ENCODE assay signal across 1 cellular context in the genomic region with DNA sequence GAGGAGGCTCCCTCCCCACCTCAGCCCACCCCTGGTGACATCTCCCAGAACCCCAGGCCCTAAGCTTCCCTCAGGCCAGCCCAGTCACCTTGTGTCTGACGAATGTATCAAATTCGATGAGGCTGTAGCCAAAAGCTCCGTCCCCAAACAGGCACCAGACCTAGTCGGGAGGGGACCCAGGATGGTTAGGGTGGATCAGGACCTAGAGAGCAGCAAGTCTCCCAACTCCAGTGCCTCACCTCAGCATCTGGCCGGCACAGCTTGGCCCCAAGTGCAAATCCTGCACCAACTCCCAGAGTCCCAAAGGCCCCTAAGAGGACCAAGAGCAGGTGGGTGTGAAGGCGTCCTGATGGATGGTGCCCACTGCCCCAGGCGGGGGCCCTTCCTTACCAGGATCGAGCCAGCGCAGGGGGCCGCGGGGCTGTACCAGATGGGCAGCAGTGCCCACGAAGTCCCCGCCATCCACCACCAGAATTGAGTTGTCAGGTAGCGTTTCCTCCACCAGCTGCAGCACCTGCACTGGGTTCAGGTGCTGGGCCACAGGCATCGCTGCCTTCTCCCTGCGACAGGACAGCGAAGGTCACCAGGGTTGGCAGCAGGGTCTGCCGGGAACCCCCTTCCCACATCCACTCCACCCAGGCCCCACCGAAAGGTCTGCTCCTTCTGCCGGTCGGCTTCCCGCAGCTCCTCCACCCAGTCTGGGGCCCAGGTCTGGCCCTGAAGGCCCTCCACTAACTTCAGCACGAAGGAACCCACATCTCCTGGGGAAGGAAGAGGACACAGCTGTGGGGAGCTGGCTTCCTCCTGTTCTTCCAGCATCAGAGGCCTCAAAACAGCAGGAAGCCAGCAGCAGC.
TF ChIP-seq lines count a peak whose summit lies in the region.

No MANE protein-coding gene starts in this region.

TF ChIP-seq in GM23338, 12 proteins besides CTCF, POLR2A, EP300 and RAD21:
- TF ChIP-seq, protein P1, sequence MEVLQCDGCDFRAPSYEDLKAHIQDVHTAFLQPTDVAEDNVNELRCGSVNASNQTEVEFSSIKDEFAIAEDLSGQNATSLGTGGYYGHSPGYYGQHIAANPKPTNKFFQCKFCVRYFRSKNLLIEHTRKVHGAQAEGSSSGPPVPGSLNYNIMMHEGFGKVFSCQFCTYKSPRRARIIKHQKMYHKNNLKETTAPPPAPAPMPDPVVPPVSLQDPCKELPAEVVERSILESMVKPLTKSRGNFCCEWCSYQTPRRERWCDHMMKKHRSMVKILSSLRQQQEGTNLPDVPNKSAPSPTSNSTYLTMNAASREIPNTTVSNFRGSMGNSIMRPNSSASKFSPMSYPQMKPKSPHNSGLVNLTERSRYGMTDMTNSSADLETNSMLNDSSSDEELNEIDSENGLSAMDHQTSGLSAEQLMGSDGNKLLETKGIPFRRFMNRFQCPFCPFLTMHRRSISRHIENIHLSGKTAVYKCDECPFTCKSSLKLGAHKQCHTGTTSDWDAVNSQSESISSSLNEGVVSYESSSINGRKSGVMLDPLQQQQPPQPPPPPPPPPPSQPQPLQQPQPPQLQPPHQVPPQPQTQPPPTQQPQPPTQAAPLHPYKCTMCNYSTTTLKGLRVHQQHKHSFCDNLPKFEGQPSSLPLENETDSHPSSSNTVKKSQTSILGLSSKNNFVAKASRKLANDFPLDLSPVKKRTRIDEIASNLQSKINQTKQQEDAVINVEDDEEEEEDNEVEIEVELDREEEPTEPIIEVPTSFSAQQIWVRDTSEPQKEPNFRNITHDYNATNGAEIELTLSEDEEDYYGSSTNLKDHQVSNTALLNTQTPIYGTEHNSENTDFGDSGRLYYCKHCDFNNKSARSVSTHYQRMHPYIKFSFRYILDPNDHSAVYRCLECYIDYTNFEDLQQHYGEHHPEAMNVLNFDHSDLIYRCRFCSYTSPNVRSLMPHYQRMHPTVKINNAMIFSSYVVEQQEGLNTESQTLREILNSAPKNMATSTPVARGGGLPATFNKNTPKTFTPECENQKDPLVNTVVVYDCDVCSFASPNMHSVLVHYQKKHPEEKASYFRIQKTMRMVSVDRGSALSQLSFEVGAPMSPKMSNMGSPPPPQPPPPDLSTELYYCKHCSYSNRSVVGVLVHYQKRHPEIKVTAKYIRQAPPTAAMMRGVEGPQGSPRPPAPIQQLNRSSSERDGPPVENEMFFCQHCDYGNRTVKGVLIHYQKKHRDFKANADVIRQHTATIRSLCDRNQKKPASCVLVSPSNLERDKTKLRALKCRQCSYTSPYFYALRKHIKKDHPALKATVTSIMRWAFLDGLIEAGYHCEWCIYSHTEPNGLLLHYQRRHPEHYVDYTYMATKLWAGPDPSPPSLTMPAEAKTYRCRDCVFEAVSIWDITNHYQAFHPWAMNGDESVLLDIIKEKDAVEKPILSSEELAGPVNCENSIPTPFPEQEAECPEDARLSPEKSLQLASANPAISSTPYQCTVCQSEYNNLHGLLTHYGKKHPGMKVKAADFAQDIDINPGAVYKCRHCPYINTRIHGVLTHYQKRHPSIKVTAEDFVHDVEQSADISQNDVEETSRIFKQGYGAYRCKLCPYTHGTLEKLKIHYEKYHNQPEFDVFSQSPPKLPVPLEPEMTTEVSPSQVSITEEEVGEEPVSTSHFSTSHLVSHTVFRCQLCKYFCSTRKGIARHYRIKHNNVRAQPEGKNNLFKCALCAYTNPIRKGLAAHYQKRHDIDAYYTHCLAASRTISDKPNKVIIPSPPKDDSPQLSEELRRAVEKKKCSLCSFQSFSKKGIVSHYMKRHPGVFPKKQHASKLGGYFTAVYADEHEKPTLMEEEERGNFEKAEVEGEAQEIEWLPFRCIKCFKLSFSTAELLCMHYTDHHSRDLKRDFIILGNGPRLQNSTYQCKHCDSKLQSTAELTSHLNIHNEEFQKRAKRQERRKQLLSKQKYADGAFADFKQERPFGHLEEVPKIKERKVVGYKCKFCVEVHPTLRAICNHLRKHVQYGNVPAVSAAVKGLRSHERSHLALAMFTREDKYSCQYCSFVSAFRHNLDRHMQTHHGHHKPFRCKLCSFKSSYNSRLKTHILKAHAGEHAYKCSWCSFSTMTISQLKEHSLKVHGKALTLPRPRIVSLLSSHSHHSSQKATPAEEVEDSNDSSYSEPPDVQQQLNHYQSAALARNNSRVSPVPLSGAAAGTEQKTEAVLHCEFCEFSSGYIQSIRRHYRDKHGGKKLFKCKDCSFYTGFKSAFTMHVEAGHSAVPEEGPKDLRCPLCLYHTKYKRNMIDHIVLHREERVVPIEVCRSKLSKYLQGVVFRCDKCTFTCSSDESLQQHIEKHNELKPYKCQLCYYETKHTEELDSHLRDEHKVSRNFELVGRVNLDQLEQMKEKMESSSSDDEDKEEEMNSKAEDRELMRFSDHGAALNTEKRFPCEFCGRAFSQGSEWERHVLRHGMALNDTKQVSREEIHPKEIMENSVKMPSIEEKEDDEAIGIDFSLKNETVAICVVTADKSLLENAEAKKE (CRISPR knock-in tag; IDR thresholded peaks at IDR 0.05) = no peak
- TF ChIP-seq STAT1 (IDR thresholded peaks at IDR 0.05; ENCODE audit: unreplicated experiment) (no peak), POLR2AphosphoS5 (IDR thresholded peaks at IDR 0.05; ENCODE audit: low read depth) (peak; percentile 34; the same call in 1 of the 2 replicates)
